Comparison of ENCODE assay signal across 21 cellular contexts in the genomic region with DNA sequence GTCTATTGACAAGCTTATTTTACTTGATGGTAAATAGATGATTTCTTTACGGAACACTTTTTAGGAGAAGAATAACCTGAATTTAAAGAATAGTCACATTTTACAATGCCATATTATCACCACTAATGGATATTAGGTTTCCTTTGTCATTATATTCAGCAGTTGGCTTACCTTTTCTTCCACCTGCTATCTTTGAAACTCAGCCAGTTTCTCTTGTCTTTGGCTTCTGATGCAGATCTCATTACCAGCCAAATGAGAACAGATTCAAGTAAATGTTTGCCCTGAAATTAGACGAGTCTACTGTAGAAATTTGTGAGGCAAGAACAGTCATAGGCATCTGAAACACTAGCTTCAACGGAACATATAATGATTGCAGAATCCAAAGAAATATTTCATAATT.
DNase-seq lines count a peak whose midpoint lies in the region; ATAC-seq lines count a peak whose summit lies in the region.
"Had no signal": no experiment of that assay in that cellular context is flagged by ENCODE, and none has a peak within 500 bp of the region (broad histone marks: within the 10 kb centered on the region; RNA-seq: fewer than 3 reads in every experiment).

No MANE protein-coding gene starts in this region.

- ATAC-seq in GM18858 (IDR thresholded peaks at IDR 0.05; ENCODE audit: unreplicated experiment) (no peak), HG02642 (IDR thresholded peaks at IDR 0.05; ENCODE audit: poor library complexity, unreplicated experiment) (no peak)
- ATAC-seq: CD8-positive, alpha-beta T cell; HepG2; stimulated activated naive B cell treated with anti-CD40 and anti-IgM and Interleukin-4, amounts not matched to agents 10 μg/mL and 1 μg/mL and 100 μg/mL, for 72 hours had no signal

- DNase-seq in NCI-H1092 (lab: John Stamatoyannopoulos, UW) (peak; percentile 22), NCI-H1930 (lab: John Stamatoyannopoulos, UW) (peak; percentile 16 to 39), NCI-H2171 treated with DMSO at 0.1 percent for 48 hours (lab: John Stamatoyannopoulos, UW) (peak; percentile 79), cerebellar cortex (ENCODE audit: low spot score) (peak; percentile 97), NCI-H1694 treated with DMSO at 0.1 percent for 48 hours (lab: John Stamatoyannopoulos, UW) (no peak), superior temporal gyrus (ENCODE audit: extremely low spot score) (no peak)
- DNase-seq: ACHN; activated CD4-positive, alpha-beta T cell treated with anti-CD3 and anti-CD28 coated beads, Interleukin-2, amount 10 ng/mL, durations not matched to agents 24 days and 14 days; activated effector memory CD4-positive, alpha-beta T cell treated with anti-CD3 and anti-CD28 coated beads, Interleukin-2, amount 50 U/mL, for 16 hours; BE2C; CD8-positive, alpha-beta T cell; DMS 273 treated with DMSO at 0.1 percent for 48 hours; hippocampal formation; NCI-H226; NCI-H82; nephron progenitor cell; stimulated activated naive B cell treated with anti-CD40 and anti-IgM and Interleukin-4, amounts not matched to agents 10 μg/mL and 1 μg/mL and 100 μg/mL, for 72 hours; T1000 had no signal

Comparison
In these comparisons a context has a peak if more than half of its experiments do, and no peak if none do; other contexts are left out.
1. DNase-seq: peak in NCI-H1092 (single experiment), NCI-H1930 (2 of 2), NCI-H2171 treated with DMSO at 0.1 percent for 48 hours (single experiment) and cerebellar cortex (single experiment); none in NCI-H1694 treated with DMSO at 0.1 percent for 48 hours (single experiment) and superior temporal gyrus (single experiment).